ENCODE assay signal across 14 cellular contexts in genomic region chr20:52048365-52048764, GRCh38.
DNase-seq lines count a peak whose midpoint lies in the region; TF ChIP-seq lines count a peak whose summit lies in the region.
"Had no signal": no experiment of that assay in that cellular context is flagged by ENCODE, and none has a peak within 500 bp of the region (broad histone marks: within the 10 kb centered on the region; RNA-seq: fewer than 3 reads in every experiment).

No MANE protein-coding gene starts in this region.

- CTCF ChIA-PET in HEK293 (lab: Yijun Ruan, JAX) = no interaction called here

- POLR2A ChIA-PET in HEK293 (lab: Yijun Ruan, JAX) = no interaction called here

- no peaks in the 10 kb centered on the region for H3K9me3 Mint-ChIP-seq in activated T-helper 1 cell treated with anti-CD3 and anti-CD28 coated beads, Interleukin-12 subunit alpha, Interleukin-12 subunit beta, Interleukin-2, Interleukin-4 antibody, amounts not matched to agents 30 ng/mL and 10 ng/mL and 1 ng/mL, durations not matched to agents 14 hours and 24 hours and 36 hours
- H3K9me3 Mint-ChIP-seq: HFFc6 had no signal

- peaks cover 1% of the 10 kb centered on the region for H3K27me3 Mint-ChIP-seq in activated T-helper 1 cell treated with anti-CD3 and anti-CD28 coated beads, Interleukin-12 subunit alpha, Interleukin-12 subunit beta, Interleukin-2, Interleukin-4 antibody, amounts not matched to agents 30 ng/mL and 10 ng/mL and 1 ng/mL, durations not matched to agents 14 hours and 24 hours and 36 hours (ENCODE audit: insufficient read depth)

- H3K4me1 ChIP-seq in HEK293 (ENCODE audit: control insufficient read depth, insufficient read depth, low read length) = no peaks in the 10 kb centered on the region

- intact Hi-C loops in activated T-helper 1 cell treated with anti-CD3 and anti-CD28 coated beads, Interleukin-12 subunit alpha, Interleukin-12 subunit beta, Interleukin-2, Interleukin-4 antibody, amounts not matched to agents 30 ng/mL and 10 ng/mL and 1 ng/mL, durations not matched to agents 14 hours and 24 hours and 36 hours (cut with micrococcal nuclease) = loop anchor here (1.0 to 10.0 kb wide), 4 partner anchors 417 to 1026 kb away; no protein-coding TSS in a partner anchor

- no peak overlapping the region for H3K27ac ChIP-seq in HEK293 (ENCODE audit: extremely low read depth, low read depth, low read length)

- DNase-seq in activated T-helper 1 cell treated with anti-CD3 and anti-CD28 coated beads, Interleukin-12 subunit alpha, Interleukin-12 subunit beta, Interleukin-2, Interleukin-4 antibody, amounts not matched to agents 30 ng/mL and 10 ng/mL and 1 ng/mL, durations not matched to agents 14 hours and 24 hours and 36 hours (ENCODE audit: low spot score) = no peak
- DNase-seq in iPS DF 19.7 (ENCODE audit: low read depth, low spot score) = peak; percentile 57
- no peak for DNase-seq in retinal pigment epithelial cell (ENCODE audit: low read depth)
- no peak for DNase-seq in HT-29 (ENCODE audit: low spot score)
- no peak for DNase-seq in HuH-7 (ENCODE audit: low spot score)
- no peak for DNase-seq in NCI-H2029 treated with DMSO at 0.1 percent for 48 hours (lab: John Stamatoyannopoulos, UW)
- DNase-seq: activated CD4-positive, alpha-beta T cell treated with anti-CD3 and anti-CD28 coated beads, Interleukin-2, amount 50 U/mL, for 1 hour; activated effector memory CD4-positive, alpha-beta T cell treated with Interleukin-2 at 50 U/mL for 16 hours; HFFc6; mucosa of descending colon; NCI-H82; T1000 had no signal

- H3K4me1 Mint-ChIP-seq in activated T-helper 1 cell treated with anti-CD3 and anti-CD28 coated beads, Interleukin-12 subunit alpha, Interleukin-12 subunit beta, Interleukin-2, Interleukin-4 antibody, amounts not matched to agents 30 ng/mL and 10 ng/mL and 1 ng/mL, durations not matched to agents 14 hours and 24 hours and 36 hours (ENCODE audit: low read depth) = peaks cover 34% of the 10 kb centered on the region

- peaks cover 2% of the 10 kb centered on the region for H3K36me3 Mint-ChIP-seq in activated T-helper 1 cell treated with anti-CD3 and anti-CD28 coated beads, Interleukin-12 subunit alpha, Interleukin-12 subunit beta, Interleukin-2, Interleukin-4 antibody, amounts not matched to agents 30 ng/mL and 10 ng/mL and 1 ng/mL, durations not matched to agents 14 hours and 24 hours and 36 hours (ENCODE audit: low read depth)

- TF ChIP-seq CTCF in HEK293 (tag by site-specific recombination; IDR thresholded peaks at IDR 0.05) (no peak), retinal pigment epithelial cell (conservative IDR thresholded peaks at IDR 0.05; ENCODE audit: low read depth, low read length) (no peak)

- H3K9me3 ChIP-seq in HEK293 (ENCODE audit: control insufficient read depth, insufficient read depth, low read depth, low read length) = no peaks in the 10 kb centered on the region
- H3K9me3 ChIP-seq: mucosa of descending colon, thoracic aorta had no signal

- no peaks in the 10 kb centered on the region for H3K36me3 ChIP-seq in HEK293 (ENCODE audit: control insufficient read depth in 2 of 2, insufficient read depth in 1 of 2, low read length in 2 of 2)
- H3K36me3 ChIP-seq: thoracic aorta had no signal

- H3K4me3 Mint-ChIP-seq in activated T-helper 1 cell treated with anti-CD3 and anti-CD28 coated beads, Interleukin-12 subunit alpha, Interleukin-12 subunit beta, Interleukin-2, Interleukin-4 antibody, amounts not matched to agents 30 ng/mL and 10 ng/mL and 1 ng/mL, durations not matched to agents 14 hours and 24 hours and 36 hours = peak overlapping the region; percentile 48
- H3K4me3 Mint-ChIP-seq: HFFc6 had no signal

- H3K27ac Mint-ChIP-seq in activated T-helper 1 cell treated with anti-CD3 and anti-CD28 coated beads, Interleukin-12 subunit alpha, Interleukin-12 subunit beta, Interleukin-2, Interleukin-4 antibody, amounts not matched to agents 30 ng/mL and 10 ng/mL and 1 ng/mL, durations not matched to agents 14 hours and 24 hours and 36 hours = peak overlapping the region; percentile 84

- H3K4me3 ChIP-seq in HEK293 (ENCODE audit: low read depth, low read length) = no peak overlapping the region
- peak overlapping the region; percentile 22 for H3K4me3 ChIP-seq in retinal pigment epithelial cell (ENCODE audit: low read length)
- H3K4me3 ChIP-seq: mucosa of descending colon had no signal

TF ChIP-seq in HEK293, 187 proteins besides CTCF, POLR2A, EP300 and RAD21 (continues in another document):
- TF ChIP-seq ZNF155 (tag by site-specific recombination; IDR thresholded peaks at IDR 0.05) = no peak
- TF ChIP-seq, protein P1, sequence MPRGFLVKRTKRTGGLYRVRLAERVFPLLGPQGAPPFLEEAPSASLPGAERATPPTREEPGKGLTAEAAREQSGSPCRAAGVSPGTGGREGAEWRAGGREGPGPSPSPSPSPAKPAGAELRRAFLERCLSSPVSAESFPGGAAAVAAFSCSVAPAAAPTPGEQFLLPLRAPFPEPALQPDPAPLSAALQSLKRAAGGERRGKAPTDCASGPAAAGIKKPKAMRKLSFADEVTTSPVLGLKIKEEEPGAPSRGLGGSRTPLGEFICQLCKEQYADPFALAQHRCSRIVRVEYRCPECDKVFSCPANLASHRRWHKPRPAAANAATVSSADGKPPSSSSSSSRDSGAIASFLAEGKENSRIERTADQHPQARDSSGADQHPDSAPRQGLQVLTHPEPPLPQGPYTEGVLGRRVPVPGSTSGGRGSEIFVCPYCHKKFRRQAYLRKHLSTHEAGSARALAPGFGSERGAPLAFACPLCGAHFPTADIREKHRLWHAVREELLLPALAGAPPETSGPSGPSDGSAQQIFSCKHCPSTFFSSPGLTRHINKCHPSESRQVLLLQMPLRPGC (tag by site-specific recombination; IDR thresholded peaks at IDR 0.05) = peak; percentile 40; the same call in 1 of the 2 replicates
- TF ChIP-seq IKZF3 (tag by site-specific recombination; IDR thresholded peaks at IDR 0.05) = peak; percentile 49; the same call in 1 of the 2 replicates
- TF ChIP-seq ZNF510 (tag by site-specific recombination; IDR thresholded peaks at IDR 0.05; ENCODE audit: insufficient replicate concordance) = no peak
- no peak for TF ChIP-seq ZNF324 (tag by site-specific recombination; IDR thresholded peaks at IDR 0.05)
- peak; percentile 16; the same call in 1 of the 2 replicates for TF ChIP-seq TCF7L2 (IDR thresholded peaks at IDR 0.05; ENCODE audit: borderline replicate concordance, low read depth, low read length)
- TF ChIP-seq RBAK (tag by site-specific recombination; IDR thresholded peaks at IDR 0.05) = no peak
- no peak for TF ChIP-seq KLF17 (tag by site-specific recombination; IDR thresholded peaks at IDR 0.05)
- TF ChIP-seq ZNF624 (tag by site-specific recombination; IDR thresholded peaks at IDR 0.05) = no peak
- peak; percentile 68 for TF ChIP-seq WT1 (tag by site-specific recombination; IDR thresholded peaks at IDR 0.05)
- no peak for TF ChIP-seq ZNF248 (tag by site-specific recombination; IDR thresholded peaks at IDR 0.05)
- TF ChIP-seq BCL6B (tag by site-specific recombination; IDR thresholded peaks at IDR 0.05) = no peak
- TF ChIP-seq ZNF202 (tag by site-specific recombination; IDR thresholded peaks at IDR 0.05; ENCODE audit: borderline replicate concordance) = no peak
- no peak for TF ChIP-seq ZNF768 (tag by site-specific recombination; IDR thresholded peaks at IDR 0.05)
- peak; percentile 56 for TF ChIP-seq ZIC2 (tag by site-specific recombination; IDR thresholded peaks at IDR 0.05)
- peak; percentile 47; the same call in 1 of the 2 replicates for TF ChIP-seq ZNF596 (tag by site-specific recombination; IDR thresholded peaks at IDR 0.05)
- TF ChIP-seq ZNF585B (tag by site-specific recombination; IDR thresholded peaks at IDR 0.05) = no peak
- peak; percentile 47; the same call in 1 of the 2 replicates for TF ChIP-seq GLIS1 (tag by site-specific recombination; IDR thresholded peaks at IDR 0.05)
- no peak for TF ChIP-seq ZNF26 (tag by site-specific recombination; IDR thresholded peaks at IDR 0.05)
- no peak for TF ChIP-seq SP7 (tag by site-specific recombination; IDR thresholded peaks at IDR 0.05)
- TF ChIP-seq SETDB1 (IDR thresholded peaks at IDR 0.05; ENCODE audit: insufficient read length, low read length) = no peak
- no peak for TF ChIP-seq ZNF274 (IDR thresholded peaks at IDR 0.05; ENCODE audit: low read length)
- TF ChIP-seq ZNF274 (tag by site-specific recombination; IDR thresholded peaks at IDR 0.05; ENCODE audit: borderline replicate concordance) = no peak
